Comparison of ENCODE assay signal across 8 cellular contexts in genomic region chr19:14418743-14419037, GRCh38. TPM values are rescaled to one million over a fixed set of nuclear protein-coding genes. Genes with fewer than 3 reads are reported as not detected.
DNase-seq lines count a peak whose midpoint lies in the region; ATAC-seq and TF ChIP-seq lines count a peak whose summit lies in the region.

No MANE protein-coding gene starts in this region.

- in situ Hi-C loops in astrocyte of the spinal cord (cut with HindIII; ENCODE audit: low sequenced_read_pairs) = no loop called here

- TF ChIP-seq CTCF in astrocyte of the spinal cord (IDR thresholded peaks at IDR 0.05; ENCODE audit: low read depth, low read length) (no peak), lung (IDR thresholded peaks at IDR 0.05; ENCODE audit: control extremely low read depth, extremely low read depth) (no peak), upper lobe of right lung (IDR thresholded peaks at IDR 0.05) (no peak)

- peak overlapping the region; percentile 96 for H3K4me3 ChIP-seq in astrocyte of the spinal cord (ENCODE audit: low read depth, low read length)
- H3K4me3 ChIP-seq in lung = peak overlapping the region; percentile 86
- H3K4me3 ChIP-seq in upper lobe of right lung = peak overlapping the region; percentile 99

- H3K27me3 ChIP-seq in lung (ENCODE audit: control insufficient read depth, insufficient read depth) = no peaks in the 10 kb centered on the region
- no peaks in the 10 kb centered on the region for H3K27me3 ChIP-seq in upper lobe of right lung

- H3K9me3 ChIP-seq in lung (ENCODE audit: control insufficient read depth in 2 of 2, insufficient read depth in 1 of 2, low read length in 1 of 2) (no peaks in the 10 kb centered on the region), upper lobe of right lung (no peaks in the 10 kb centered on the region)

- peaks cover 19% of the 10 kb centered on the region for H3K27me3 Mint-ChIP-seq in activated naive CD4-positive, alpha-beta T cell treated with anti-CD3 and anti-CD28 coated beads, Interleukin-2, amount 10 ng/mL, durations not matched to agents 7 days and 5 days

- no peak for ATAC-seq in lung (ENCODE audit: insufficient read depth, low FRiP score)
- ATAC-seq in upper lobe of right lung = no peak
- ATAC-seq in GM18861 (IDR thresholded peaks at IDR 0.05; ENCODE audit: unreplicated experiment) = no peak

- H3K36me3 ChIP-seq in lung (ENCODE audit: control insufficient read depth in 2 of 2, insufficient read depth in 2 of 2, low read length in 2 of 2) (peaks cover 0 to 10% of the 10 kb centered on the region in 2 donors), upper lobe of right lung (peaks cover 3% of the 10 kb centered on the region)

- CTCF ChIA-PET in activated naive CD4-positive, alpha-beta T cell treated with anti-CD3 and anti-CD28 coated beads, Interleukin-2, amount 10 ng/mL, durations not matched to agents 7 days and 5 days (lab: Charles Lee) = interaction anchor here (1.0 kb wide), 1 partner anchor 12 kb away, joined by 3 read pairs; no protein-coding TSS in a partner anchor

- peaks cover 33% of the 10 kb centered on the region for H3K36me3 Mint-ChIP-seq in activated naive CD4-positive, alpha-beta T cell treated with anti-CD3 and anti-CD28 coated beads, Interleukin-2, amount 10 ng/mL, durations not matched to agents 7 days and 5 days

- WGBS in lung, 2 donors = 0 to 1% methylated on average over 12 to 18 of the region's 18 CpGs

- H3K4me3 Mint-ChIP-seq in activated naive CD4-positive, alpha-beta T cell treated with anti-CD3 and anti-CD28 coated beads, Interleukin-2, amount 10 ng/mL, durations not matched to agents 7 days and 5 days = peak overlapping the region; percentile 93

- H3K27ac ChIP-seq in lung (ENCODE audit: low read depth in 1 of 2, low read length in 1 of 2) = peak overlapping the region; percentile 95 to 96
- peak overlapping the region; percentile 87 for H3K27ac ChIP-seq in upper lobe of right lung

- H3K27ac Mint-ChIP-seq in activated naive CD4-positive, alpha-beta T cell treated with anti-CD3 and anti-CD28 coated beads, Interleukin-2, amount 10 ng/mL, durations not matched to agents 7 days and 5 days = peak overlapping the region; percentile 97

- H3K9me3 Mint-ChIP-seq in activated naive CD4-positive, alpha-beta T cell treated with anti-CD3 and anti-CD28 coated beads, Interleukin-2, amount 10 ng/mL, durations not matched to agents 7 days and 5 days = no peaks in the 10 kb centered on the region

- intact Hi-C loops in upper lobe of right lung (cut with DNase I) = no loop called here

- no peak for DNase-seq in activated naive CD4-positive, alpha-beta T cell treated with anti-CD3 and anti-CD28 coated beads, Interleukin-2, amount 10 ng/mL, durations not matched to agents 7 days and 5 days
- DNase-seq in activated naive CD4-positive, alpha-beta T cell treated with anti-CD3 and anti-CD28 coated beads, Interleukin-2, amount 50 U/mL, for 16 hours = no peak
- no peak for DNase-seq in astrocyte of the spinal cord (ENCODE audit: low read depth, low spot score)
- no peak for DNase-seq in lung (ENCODE audit: low spot score)
- no peak for DNase-seq in upper lobe of right lung
- DNase-seq in NCI-H1105 (lab: John Stamatoyannopoulos, UW) = no peak
- no peak for DNase-seq in amniotic stem cell (lab: John Stamatoyannopoulos, UW)

- H3K4me1 Mint-ChIP-seq in activated naive CD4-positive, alpha-beta T cell treated with anti-CD3 and anti-CD28 coated beads, Interleukin-2, amount 10 ng/mL, durations not matched to agents 7 days and 5 days = peaks cover 42% of the 10 kb centered on the region

- H3K4me1 ChIP-seq in lung (ENCODE audit: control insufficient read depth in 2 of 2, insufficient read depth in 2 of 2, low read length in 2 of 2) (peaks cover 3 to 8% of the 10 kb centered on the region in 2 donors), upper lobe of right lung (peaks cover 21% of the 10 kb centered on the region)

RNA-seq across cellular contexts. Expression of gene DDX39A, which starts 0.5 kb away (rescaled TPM):
- total RNA-seq in lung = 10 to 100 TPM; 46.2 to 84.6 TPM
- 100 to 1,000 TPM; 111 to 156 TPM for polyA plus RNA-seq in lung
- total RNA-seq in upper lobe of right lung = 63.0 TPM

RNA-seq across cellular contexts. Expression of gene PKN1, which starts 14.4 kb away (rescaled TPM):
- total RNA-seq in lung = 100 to 1,000 TPM in 1 of 2 donors, 10 to 100 TPM in 1; 84.3 to 197 TPM
- polyA plus RNA-seq in lung = 100 to 1,000 TPM; 108 to 133 TPM
- total RNA-seq in upper lobe of right lung = 159 TPM

RNA-seq across cellular contexts. Expression of gene ADGRE5, which starts 37.4 kb away (rescaled TPM):
- total RNA-seq in lung (100 to 1,000 TPM in 1 of 2 donors, 10 to 100 TPM in 1; 35.4 to 250 TPM), upper lobe of right lung (165 TPM)
- 100 to 1,000 TPM in 1 of 2 donors, 10 to 100 TPM in 1; 39.8 to 143 TPM for polyA plus RNA-seq in lung

RNA-seq across cellular contexts. Expression of gene PTGER1, which starts 56.5 kb away (rescaled TPM):
- 1 to 10 TPM; 2.0 to 4.3 TPM for total RNA-seq in lung
- polyA plus RNA-seq in lung = 1 to 10 TPM in 1 of 2 donors, under 1 TPM in 1; 0.73 to 1.4 TPM
- total RNA-seq in upper lobe of right lung = 2.5 TPM
